ENCODE assay signal across 2 cellular contexts in the genomic region with DNA sequence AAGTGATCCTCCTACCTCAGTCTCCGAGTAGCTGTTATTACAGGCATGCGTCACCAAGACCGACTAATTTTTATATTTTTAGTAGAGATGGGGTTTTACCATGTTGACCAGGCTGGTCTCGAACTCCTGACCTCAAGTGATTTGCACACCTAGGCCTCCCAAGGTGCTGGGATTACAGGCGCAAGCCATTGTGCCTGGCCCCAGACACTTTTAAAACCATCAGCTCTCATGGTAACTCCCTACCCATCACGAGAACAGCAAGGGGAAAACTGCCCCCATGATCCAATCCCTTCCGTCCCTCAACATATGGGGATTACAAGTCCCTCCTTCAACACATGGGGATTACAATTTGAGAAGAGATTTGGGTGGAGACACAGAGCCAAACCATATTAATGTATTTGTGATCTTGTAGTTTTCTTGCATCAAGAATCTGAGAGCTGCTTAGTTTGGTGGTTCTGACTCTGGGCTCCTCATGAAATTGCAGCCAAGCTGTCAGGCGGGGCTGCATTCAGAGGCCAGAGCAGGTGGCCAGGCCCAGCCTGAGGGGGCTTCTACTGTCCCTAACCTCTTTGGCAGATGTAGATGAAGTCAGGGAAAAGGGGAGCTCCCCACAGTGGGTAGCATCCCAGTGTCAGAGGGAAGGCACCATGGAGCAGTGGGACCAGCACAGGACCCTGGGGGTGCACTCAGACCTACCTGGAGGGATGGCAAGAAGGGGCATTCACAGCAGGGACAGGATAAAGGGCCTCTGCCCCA.
TF ChIP-seq lines count a peak whose summit lies in the region.

No MANE protein-coding gene starts in this region.

TF ChIP-seq in HEK293, 187 proteins besides CTCF, POLR2A, EP300 and RAD21 (continued from another document):
- TF ChIP-seq MZF1 (tag by site-specific recombination; IDR thresholded peaks at IDR 0.05; ENCODE audit: borderline replicate concordance), result peak; percentile 32; the same call in 1 of the 2 replicates
- TF ChIP-seq, protein P1, sequence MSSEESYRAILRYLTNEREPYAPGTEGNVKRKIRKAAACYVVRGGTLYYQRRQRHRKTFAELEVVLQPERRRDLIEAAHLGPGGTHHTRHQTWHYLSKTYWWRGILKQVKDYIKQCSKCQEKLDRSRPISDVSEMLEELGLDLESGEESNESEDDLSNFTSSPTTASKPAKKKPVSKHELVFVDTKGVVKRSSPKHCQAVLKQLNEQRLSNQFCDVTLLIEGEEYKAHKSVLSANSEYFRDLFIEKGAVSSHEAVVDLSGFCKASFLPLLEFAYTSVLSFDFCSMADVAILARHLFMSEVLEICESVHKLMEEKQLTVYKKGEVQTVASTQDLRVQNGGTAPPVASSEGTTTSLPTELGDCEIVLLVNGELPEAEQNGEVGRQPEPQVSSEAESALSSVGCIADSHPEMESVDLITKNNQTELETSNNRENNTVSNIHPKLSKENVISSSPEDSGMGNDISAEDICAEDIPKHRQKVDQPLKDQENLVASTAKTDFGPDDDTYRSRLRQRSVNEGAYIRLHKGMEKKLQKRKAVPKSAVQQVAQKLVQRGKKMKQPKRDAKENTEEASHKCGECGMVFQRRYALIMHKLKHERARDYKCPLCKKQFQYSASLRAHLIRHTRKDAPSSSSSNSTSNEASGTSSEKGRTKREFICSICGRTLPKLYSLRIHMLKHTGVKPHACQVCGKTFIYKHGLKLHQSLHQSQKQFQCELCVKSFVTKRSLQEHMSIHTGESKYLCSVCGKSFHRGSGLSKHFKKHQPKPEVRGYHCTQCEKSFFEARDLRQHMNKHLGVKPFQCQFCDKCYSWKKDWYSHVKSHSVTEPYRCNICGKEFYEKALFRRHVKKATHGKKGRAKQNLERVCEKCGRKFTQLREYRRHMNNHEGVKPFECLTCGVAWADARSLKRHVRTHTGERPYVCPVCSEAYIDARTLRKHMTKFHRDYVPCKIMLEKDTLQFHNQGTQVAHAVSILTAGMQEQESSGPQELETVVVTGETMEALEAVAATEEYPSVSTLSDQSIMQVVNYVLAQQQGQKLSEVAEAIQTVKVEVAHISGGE (tag by site-specific recombination; conservative IDR thresholded peaks at IDR 0.05; ENCODE audit: low read depth), result no peak
TF ChIP-seq in HEK293: peak in this region for 1.

TF ChIP-seq in WTC11, 78 proteins besides CTCF, POLR2A, EP300 and RAD21:
- TF ChIP-seq, protein P2, sequence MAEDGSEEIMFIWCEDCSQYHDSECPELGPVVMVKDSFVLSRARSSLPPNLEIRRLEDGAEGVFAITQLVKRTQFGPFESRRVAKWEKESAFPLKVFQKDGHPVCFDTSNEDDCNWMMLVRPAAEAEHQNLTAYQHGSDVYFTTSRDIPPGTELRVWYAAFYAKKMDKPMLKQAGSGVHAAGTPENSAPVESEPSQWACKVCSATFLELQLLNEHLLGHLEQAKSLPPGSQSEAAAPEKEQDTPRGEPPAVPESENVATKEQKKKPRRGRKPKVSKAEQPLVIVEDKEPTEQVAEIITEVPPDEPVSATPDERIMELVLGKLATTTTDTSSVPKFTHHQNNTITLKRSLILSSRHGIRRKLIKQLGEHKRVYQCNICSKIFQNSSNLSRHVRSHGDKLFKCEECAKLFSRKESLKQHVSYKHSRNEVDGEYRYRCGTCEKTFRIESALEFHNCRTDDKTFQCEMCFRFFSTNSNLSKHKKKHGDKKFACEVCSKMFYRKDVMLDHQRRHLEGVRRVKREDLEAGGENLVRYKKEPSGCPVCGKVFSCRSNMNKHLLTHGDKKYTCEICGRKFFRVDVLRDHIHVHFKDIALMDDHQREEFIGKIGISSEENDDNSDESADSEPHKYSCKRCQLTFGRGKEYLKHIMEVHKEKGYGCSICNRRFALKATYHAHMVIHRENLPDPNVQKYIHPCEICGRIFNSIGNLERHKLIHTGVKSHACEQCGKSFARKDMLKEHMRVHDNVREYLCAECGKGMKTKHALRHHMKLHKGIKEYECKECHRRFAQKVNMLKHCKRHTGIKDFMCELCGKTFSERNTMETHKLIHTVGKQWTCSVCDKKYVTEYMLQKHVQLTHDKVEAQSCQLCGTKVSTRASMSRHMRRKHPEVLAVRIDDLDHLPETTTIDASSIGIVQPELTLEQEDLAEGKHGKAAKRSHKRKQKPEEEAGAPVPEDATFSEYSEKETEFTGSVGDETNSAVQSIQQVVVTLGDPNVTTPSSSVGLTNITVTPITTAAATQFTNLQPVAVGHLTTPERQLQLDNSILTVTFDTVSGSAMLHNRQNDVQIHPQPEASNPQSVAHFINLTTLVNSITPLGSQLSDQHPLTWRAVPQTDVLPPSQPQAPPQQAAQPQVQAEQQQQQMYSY (CRISPR knock-in tag; IDR thresholded peaks at IDR 0.05), result no peak
